1 cellular context compared by ENCODE assay signal in the genomic region with DNA sequence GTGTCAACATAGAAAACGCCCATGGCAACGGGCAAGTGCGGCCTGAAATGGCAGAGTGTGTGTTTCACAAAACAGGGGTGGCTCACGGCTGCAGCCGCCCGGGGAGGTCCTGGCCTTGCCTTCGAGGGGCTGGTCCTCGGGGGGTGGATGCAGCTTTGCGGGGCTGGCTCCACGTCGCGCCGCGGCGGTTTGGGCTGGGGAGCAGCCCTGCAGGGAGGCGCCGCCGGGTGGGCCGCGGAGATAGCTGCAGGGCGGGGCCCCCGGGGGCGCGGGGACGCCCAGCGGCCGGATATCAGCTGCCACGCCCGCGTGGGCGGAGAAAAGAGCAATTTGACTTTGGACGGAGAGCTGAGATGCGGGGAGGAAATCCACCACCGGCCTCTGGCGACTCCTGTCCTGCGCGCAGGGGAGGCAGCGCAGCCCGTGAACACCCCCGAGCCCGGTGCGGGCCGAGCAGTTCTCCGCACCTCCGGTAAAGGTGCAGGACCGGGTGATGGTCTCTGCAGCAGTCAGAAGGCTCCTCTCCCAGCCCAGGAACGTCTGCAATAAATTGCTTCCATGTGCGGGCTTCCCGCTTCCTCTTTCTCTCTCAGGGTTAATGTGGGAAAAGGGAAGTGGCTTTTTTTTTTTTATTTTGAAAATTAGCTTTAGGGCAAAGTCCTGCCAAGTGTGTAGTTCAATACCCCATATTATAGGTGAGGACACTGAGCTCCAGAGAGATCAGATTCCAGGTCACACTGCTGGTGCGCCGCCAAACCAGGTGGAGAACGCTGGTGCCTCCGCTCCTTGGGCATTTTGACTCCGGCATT.
TF ChIP-seq lines count a peak whose summit lies in the region.

No MANE protein-coding gene starts in this region.

TF ChIP-seq in HepG2, 621 proteins besides CTCF, POLR2A, EP300 and RAD21 (continued from another document and continues in another):
- TF ChIP-seq, protein P1, sequence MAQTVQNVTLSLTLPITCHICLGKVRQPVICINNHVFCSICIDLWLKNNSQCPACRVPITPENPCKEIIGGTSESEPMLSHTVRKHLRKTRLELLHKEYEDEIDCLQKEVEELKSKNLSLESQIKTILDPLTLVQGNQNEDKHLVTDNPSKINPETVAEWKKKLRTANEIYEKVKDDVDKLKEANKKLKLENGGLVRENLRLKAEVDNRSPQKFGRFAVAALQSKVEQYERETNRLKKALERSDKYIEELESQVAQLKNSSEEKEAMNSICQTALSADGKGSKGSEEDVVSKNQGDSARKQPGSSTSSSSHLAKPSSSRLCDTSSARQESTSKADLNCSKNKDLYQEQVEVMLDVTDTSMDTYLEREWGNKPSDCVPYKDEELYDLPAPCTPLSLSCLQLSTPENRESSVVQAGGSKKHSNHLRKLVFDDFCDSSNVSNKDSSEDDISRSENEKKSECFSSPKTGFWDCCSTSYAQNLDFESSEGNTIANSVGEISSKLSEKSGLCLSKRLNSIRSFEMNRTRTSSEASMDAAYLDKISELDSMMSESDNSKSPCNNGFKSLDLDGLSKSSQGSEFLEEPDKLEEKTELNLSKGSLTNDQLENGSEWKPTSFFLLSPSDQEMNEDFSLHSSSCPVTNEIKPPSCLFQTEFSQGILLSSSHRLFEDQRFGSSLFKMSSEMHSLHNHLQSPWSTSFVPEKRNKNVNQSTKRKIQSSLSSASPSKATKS (CRISPR knock-in tag; IDR thresholded peaks at IDR 0.05), result no peak
- TF ChIP-seq GATAD2A (CRISPR knock-in tag; IDR thresholded peaks at IDR 0.05) (peak; percentile 61), CBX2 (IDR thresholded peaks at IDR 0.05; ENCODE audit: low read depth, low read length) (no peak), CBX2 (CRISPR knock-in tag; IDR thresholded peaks at IDR 0.05; ENCODE audit: low read depth) (no peak), PLRG1 (conservative IDR thresholded peaks at IDR 0.05) (no peak), NKX3-1 (CRISPR knock-in tag; IDR thresholded peaks at IDR 0.05) (no peak), THAP11 (CRISPR knock-in tag; IDR thresholded peaks at IDR 0.05) (peak; percentile 53; the same call in 1 of the 2 replicates), NR2F2 (IDR thresholded peaks at IDR 0.05; ENCODE audit: borderline replicate concordance, low read depth) (no peak), CENPX (CRISPR knock-in tag; IDR thresholded peaks at IDR 0.05) (no peak), ZBTB7A (CRISPR knock-in tag; IDR thresholded peaks at IDR 0.05) (no peak), YY1 (IDR thresholded peaks at IDR 0.05; ENCODE audit: insufficient read depth, insufficient replicate concordance, low read depth, low read length) (peak; percentile 56), THYN1 (CRISPR knock-in tag; IDR thresholded peaks at IDR 0.05; ENCODE audit: borderline replicate concordance, low read depth) (no peak), TP53 (CRISPR knock-in tag; conservative IDR thresholded peaks at IDR 0.05) (peak; percentile 26; the same call in 1 of the 2 replicates), ZNF124 (CRISPR knock-in tag; IDR thresholded peaks at IDR 0.05) (no peak), NFIB (CRISPR knock-in tag; IDR thresholded peaks at IDR 0.05; ENCODE audit: borderline replicate concordance) (no peak), ZFX (CRISPR knock-in tag; IDR thresholded peaks at IDR 0.05; ENCODE audit: low read depth) (peak; percentile 80), ZIK1 (CRISPR knock-in tag; IDR thresholded peaks at IDR 0.05; ENCODE audit: borderline replicate concordance, low read depth) (0 out of 2 replicates have a peak, but pooled peaks have one; percentile 74), NFRKB (IDR thresholded peaks at IDR 0.05) (no peak), ZNF790 (CRISPR knock-in tag; IDR thresholded peaks at IDR 0.05; ENCODE audit: borderline replicate concordance) (no peak), ZNF136 (CRISPR knock-in tag; IDR thresholded peaks at IDR 0.05; ENCODE audit: low read depth) (peak; percentile 75; the same call in 1 of the 2 replicates), ZC3H4 (CRISPR knock-in tag; IDR thresholded peaks at IDR 0.05; ENCODE audit: borderline replicate concordance) (no peak), PAF1 (CRISPR knock-in tag; IDR thresholded peaks at IDR 0.05) (no peak), ZFP1 (CRISPR knock-in tag; IDR thresholded peaks at IDR 0.05) (no peak), ZBTB3 (CRISPR knock-in tag; IDR thresholded peaks at IDR 0.05; ENCODE audit: borderline replicate concordance, low read depth) (0 out of 2 replicates have a peak, but pooled peaks have one; percentile 33), KDM3A (CRISPR knock-in tag; IDR thresholded peaks at IDR 0.05; ENCODE audit: low read depth) (no peak), ADNP (CRISPR knock-in tag; IDR thresholded peaks at IDR 0.05) (no peak), ZNF761 (CRISPR knock-in tag; conservative IDR thresholded peaks at IDR 0.05) (peak; percentile 56), ZNF629 (CRISPR knock-in tag; conservative IDR thresholded peaks at IDR 0.05) (peak; percentile 34; the same call in 1 of the 2 replicates), NR1H2 (CRISPR knock-in tag; IDR thresholded peaks at IDR 0.05; ENCODE audit: borderline replicate concordance, low read depth) (no peak), MYC (CRISPR knock-in tag; IDR thresholded peaks at IDR 0.05; ENCODE audit: borderline replicate concordance) (peak; percentile 79; the same call in 1 of the 2 replicates)
- TF ChIP-seq, protein P2, sequence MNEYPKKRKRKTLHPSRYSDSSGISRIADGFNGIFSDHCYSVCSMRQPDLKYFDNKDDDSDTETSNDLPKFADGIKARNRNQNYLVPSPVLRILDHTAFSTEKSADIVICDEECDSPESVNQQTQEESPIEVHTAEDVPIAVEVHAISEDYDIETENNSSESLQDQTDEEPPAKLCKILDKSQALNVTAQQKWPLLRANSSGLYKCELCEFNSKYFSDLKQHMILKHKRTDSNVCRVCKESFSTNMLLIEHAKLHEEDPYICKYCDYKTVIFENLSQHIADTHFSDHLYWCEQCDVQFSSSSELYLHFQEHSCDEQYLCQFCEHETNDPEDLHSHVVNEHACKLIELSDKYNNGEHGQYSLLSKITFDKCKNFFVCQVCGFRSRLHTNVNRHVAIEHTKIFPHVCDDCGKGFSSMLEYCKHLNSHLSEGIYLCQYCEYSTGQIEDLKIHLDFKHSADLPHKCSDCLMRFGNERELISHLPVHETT (CRISPR knock-in tag; conservative IDR thresholded peaks at IDR 0.05), result peak; percentile 67; the same call in 1 of the 2 replicates
- TF ChIP-seq, protein P3, sequence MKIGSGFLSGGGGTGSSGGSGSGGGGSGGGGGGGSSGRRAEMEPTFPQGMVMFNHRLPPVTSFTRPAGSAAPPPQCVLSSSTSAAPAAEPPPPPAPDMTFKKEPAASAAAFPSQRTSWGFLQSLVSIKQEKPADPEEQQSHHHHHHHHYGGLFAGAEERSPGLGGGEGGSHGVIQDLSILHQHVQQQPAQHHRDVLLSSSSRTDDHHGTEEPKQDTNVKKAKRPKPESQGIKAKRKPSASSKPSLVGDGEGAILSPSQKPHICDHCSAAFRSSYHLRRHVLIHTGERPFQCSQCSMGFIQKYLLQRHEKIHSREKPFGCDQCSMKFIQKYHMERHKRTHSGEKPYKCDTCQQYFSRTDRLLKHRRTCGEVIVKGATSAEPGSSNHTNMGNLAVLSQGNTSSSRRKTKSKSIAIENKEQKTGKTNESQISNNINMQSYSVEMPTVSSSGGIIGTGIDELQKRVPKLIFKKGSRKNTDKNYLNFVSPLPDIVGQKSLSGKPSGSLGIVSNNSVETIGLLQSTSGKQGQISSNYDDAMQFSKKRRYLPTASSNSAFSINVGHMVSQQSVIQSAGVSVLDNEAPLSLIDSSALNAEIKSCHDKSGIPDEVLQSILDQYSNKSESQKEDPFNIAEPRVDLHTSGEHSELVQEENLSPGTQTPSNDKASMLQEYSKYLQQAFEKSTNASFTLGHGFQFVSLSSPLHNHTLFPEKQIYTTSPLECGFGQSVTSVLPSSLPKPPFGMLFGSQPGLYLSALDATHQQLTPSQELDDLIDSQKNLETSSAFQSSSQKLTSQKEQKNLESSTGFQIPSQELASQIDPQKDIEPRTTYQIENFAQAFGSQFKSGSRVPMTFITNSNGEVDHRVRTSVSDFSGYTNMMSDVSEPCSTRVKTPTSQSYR (CRISPR knock-in tag; IDR thresholded peaks at IDR 0.05; ENCODE audit: borderline replicate concordance), result no peak
- TF ChIP-seq, protein P4, sequence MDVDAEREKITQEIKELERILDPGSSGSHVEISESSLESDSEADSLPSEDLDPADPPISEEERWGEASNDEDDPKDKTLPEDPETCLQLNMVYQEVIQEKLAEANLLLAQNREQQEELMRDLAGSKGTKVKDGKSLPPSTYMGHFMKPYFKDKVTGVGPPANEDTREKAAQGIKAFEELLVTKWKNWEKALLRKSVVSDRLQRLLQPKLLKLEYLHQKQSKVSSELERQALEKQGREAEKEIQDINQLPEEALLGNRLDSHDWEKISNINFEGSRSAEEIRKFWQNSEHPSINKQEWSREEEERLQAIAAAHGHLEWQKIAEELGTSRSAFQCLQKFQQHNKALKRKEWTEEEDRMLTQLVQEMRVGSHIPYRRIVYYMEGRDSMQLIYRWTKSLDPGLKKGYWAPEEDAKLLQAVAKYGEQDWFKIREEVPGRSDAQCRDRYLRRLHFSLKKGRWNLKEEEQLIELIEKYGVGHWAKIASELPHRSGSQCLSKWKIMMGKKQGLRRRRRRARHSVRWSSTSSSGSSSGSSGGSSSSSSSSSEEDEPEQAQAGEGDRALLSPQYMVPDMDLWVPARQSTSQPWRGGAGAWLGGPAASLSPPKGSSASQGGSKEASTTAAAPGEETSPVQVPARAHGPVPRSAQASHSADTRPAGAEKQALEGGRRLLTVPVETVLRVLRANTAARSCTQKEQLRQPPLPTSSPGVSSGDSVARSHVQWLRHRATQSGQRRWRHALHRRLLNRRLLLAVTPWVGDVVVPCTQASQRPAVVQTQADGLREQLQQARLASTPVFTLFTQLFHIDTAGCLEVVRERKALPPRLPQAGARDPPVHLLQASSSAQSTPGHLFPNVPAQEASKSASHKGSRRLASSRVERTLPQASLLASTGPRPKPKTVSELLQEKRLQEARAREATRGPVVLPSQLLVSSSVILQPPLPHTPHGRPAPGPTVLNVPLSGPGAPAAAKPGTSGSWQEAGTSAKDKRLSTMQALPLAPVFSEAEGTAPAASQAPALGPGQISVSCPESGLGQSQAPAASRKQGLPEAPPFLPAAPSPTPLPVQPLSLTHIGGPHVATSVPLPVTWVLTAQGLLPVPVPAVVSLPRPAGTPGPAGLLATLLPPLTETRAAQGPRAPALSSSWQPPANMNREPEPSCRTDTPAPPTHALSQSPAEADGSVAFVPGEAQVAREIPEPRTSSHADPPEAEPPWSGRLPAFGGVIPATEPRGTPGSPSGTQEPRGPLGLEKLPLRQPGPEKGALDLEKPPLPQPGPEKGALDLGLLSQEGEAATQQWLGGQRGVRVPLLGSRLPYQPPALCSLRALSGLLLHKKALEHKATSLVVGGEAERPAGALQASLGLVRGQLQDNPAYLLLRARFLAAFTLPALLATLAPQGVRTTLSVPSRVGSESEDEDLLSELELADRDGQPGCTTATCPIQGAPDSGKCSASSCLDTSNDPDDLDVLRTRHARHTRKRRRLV (CRISPR knock-in tag; IDR thresholded peaks at IDR 0.05), result no peak
- TF ChIP-seq, protein P5, sequence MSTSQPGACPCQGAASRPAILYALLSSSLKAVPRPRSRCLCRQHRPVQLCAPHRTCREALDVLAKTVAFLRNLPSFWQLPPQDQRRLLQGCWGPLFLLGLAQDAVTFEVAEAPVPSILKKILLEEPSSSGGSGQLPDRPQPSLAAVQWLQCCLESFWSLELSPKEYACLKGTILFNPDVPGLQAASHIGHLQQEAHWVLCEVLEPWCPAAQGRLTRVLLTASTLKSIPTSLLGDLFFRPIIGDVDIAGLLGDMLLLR (CRISPR knock-in tag; IDR thresholded peaks at IDR 0.05), result no peak
- TF ChIP-seq, protein P6, sequence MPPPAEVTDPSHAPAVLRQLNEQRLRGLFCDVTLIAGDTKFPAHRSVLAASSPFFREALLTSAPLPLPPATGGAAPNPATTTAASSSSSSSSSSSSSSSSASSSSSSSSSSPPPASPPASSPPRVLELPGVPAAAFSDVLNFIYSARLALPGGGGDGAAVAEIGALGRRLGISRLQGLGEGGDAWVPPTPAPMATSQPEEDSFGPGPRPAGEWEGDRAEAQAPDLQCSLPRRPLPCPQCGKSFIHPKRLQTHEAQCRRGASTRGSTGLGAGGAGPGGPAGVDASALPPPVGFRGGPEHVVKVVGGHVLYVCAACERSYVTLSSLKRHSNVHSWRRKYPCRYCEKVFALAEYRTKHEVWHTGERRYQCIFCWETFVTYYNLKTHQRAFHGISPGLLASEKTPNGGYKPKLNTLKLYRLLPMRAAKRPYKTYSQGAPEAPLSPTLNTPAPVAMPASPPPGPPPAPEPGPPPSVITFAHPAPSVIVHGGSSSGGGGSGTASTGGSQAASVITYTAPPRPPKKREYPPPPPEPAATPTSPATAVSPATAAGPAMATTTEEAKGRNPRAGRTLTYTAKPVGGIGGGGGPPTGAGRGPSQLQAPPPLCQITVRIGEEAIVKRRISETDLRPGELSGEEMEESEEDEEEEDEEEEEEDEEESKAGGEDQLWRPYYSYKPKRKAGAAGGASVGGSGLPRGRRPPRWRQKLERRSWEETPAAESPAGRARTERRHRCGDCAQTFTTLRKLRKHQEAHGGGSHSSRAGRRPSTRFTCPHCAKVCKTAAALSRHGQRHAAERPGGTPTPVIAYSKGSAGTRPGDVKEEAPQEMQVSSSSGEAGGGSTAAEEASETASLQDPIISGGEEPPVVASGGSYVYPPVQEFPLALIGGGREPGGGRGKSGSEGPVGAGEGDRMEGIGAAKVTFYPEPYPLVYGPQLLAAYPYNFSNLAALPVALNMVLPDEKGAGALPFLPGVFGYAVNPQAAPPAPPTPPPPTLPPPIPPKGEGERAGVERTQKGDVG (CRISPR knock-in tag; IDR thresholded peaks at IDR 0.05; ENCODE audit: borderline replicate concordance), result no peak
- TF ChIP-seq, protein P7, sequence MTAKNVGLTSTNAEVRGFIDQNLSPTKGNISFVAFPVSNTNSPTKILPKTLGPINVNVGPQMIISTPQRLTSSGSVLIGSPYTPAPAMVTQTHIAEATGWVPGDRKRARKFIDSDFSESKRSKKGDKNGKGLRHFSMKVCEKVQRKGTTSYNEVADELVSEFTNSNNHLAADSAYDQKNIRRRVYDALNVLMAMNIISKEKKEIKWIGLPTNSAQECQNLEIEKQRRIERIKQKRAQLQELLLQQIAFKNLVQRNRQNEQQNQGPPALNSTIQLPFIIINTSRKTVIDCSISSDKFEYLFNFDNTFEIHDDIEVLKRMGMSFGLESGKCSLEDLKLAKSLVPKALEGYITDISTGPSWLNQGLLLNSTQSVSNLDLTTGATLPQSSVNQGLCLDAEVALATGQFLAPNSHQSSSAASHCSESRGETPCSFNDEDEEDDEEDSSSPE (CRISPR knock-in tag; IDR thresholded peaks at IDR 0.05), result no peak
- TF ChIP-seq, protein P8, sequence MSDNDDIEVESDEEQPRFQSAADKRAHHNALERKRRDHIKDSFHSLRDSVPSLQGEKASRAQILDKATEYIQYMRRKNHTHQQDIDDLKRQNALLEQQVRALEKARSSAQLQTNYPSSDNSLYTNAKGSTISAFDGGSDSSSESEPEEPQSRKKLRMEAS (IDR thresholded peaks at IDR 0.05), result peak; percentile 48; the same call in 1 of the 2 replicates
- TF ChIP-seq, protein P9, sequence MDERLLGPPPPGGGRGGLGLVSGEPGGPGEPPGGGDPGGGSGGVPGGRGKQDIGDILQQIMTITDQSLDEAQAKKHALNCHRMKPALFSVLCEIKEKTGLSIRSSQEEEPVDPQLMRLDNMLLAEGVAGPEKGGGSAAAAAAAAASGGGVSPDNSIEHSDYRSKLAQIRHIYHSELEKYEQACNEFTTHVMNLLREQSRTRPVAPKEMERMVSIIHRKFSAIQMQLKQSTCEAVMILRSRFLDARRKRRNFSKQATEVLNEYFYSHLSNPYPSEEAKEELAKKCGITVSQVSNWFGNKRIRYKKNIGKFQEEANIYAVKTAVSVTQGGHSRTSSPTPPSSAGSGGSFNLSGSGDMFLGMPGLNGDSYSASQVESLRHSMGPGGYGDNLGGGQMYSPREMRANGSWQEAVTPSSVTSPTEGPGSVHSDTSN (CRISPR knock-in tag; IDR thresholded peaks at IDR 0.05), result no peak
